ENCODE assay signal across 9 cellular contexts in genomic region chr2:105100064-105100840, GRCh38.
A peak's percentile ranks its signal among the peaks of the same experiment; 100 is the strongest.
DNase-seq lines count a peak whose midpoint lies in the region; ATAC-seq and TF ChIP-seq lines count a peak whose summit lies in the region.
"Had no signal": no experiment of that assay in that cellular context is flagged by ENCODE, and none has a peak within 500 bp of the region (broad histone marks: within the 10 kb centered on the region; RNA-seq: fewer than 3 reads in every experiment).

No MANE protein-coding gene starts in this region.

- DNase-seq in GM12865 (ENCODE audit: low read depth): peak; percentile 22
- no peak for DNase-seq in activated B cell treated with CpG ODN at 0.5 μM for 24 hours
- DNase-seq in activated gamma-delta T cell treated with Interleukin-2 at 50 U/mL for 16 hours: no peak
- no peak for DNase-seq in left lung
- DNase-seq in HCEC 1CT: no peak
- no peak for DNase-seq in NCI-H1105 treated with DMSO at 0.1 percent for 48 hours (lab: John Stamatoyannopoulos, UW)

- no peak overlapping the region for H3K27ac Mint-ChIP-seq in activated B cell treated with CpG ODN at 0.5 μM for 24 hours

- intact Hi-C loops in activated B cell treated with CpG ODN at 0.5 μM for 24 hours (cut with micrococcal nuclease): no loop called here
- intact Hi-C loops in left lung (cut with DNase I): no loop called here

- ATAC-seq in GM21390 (IDR thresholded peaks at IDR 0.05; ENCODE audit: unreplicated experiment) (peak; percentile 73), HG03139 (IDR thresholded peaks at IDR 0.05; ENCODE audit: unreplicated experiment) (peak; percentile 59), activated B cell treated with CpG ODN at 0.5 μM for 24 hours (ENCODE audit: low read depth) (peak; percentile 50), left lung (no peak)

- H3K36me3 ChIP-seq in left lung: peaks cover 0 to 40% of the 10 kb centered on the region in 2 donors

- TF ChIP-seq CTCF in GM12865 (IDR thresholded peaks at IDR 0.05; ENCODE audit: insufficient read depth, low read depth, low read length, missing control alignments): no peak
- TF ChIP-seq CTCF in activated B cell treated with CpG ODN at 0.5 μM for 24 hours (IDR thresholded peaks at IDR 0.05): no peak
- no peak for TF ChIP-seq CTCF in left lung (IDR thresholded peaks at IDR 0.05)

- no peaks in the 10 kb centered on the region for H3K27me3 Mint-ChIP-seq in activated B cell treated with CpG ODN at 0.5 μM for 24 hours

- H3K4me1 ChIP-seq in left lung: no peaks in the 10 kb centered on the region

- no peak overlapping the region for H3K4me3 ChIP-seq in GM12865 (ENCODE audit: low read depth, low read length)
- no peak overlapping the region for H3K4me3 ChIP-seq in left lung

- H3K9me3 Mint-ChIP-seq in activated B cell treated with CpG ODN at 0.5 μM for 24 hours: no peaks in the 10 kb centered on the region
- H3K9me3 Mint-ChIP-seq: nephron had no signal

- H3K27me3 ChIP-seq in left lung: no peaks in the 10 kb centered on the region

- CTCF ChIA-PET in activated B cell treated with CpG ODN at 0.5 μM for 24 hours (lab: Charles Lee): interaction anchor here (1.5 kb wide), 1 partner anchor 15 kb away, joined by 4 read pairs; no protein-coding TSS in a partner anchor

- peaks cover 61% of the 10 kb centered on the region for H3K36me3 Mint-ChIP-seq in activated B cell treated with CpG ODN at 0.5 μM for 24 hours (ENCODE audit: low read depth)

- H3K9me3 ChIP-seq in left lung: no peaks in the 10 kb centered on the region

- no peak overlapping the region for H3K27ac ChIP-seq in left lung

- no peak overlapping the region for H3K4me3 Mint-ChIP-seq in activated B cell treated with CpG ODN at 0.5 μM for 24 hours
- H3K4me3 Mint-ChIP-seq: nephron had no signal

- peaks cover 6% of the 10 kb centered on the region for H3K4me1 Mint-ChIP-seq in activated B cell treated with CpG ODN at 0.5 μM for 24 hours

- POLR2A ChIA-PET in activated B cell treated with CpG ODN at 0.5 μM for 24 hours (lab: Charles Lee): no interaction called here
